Comparison of ENCODE assay signal across 23 cellular contexts in the genomic region with DNA sequence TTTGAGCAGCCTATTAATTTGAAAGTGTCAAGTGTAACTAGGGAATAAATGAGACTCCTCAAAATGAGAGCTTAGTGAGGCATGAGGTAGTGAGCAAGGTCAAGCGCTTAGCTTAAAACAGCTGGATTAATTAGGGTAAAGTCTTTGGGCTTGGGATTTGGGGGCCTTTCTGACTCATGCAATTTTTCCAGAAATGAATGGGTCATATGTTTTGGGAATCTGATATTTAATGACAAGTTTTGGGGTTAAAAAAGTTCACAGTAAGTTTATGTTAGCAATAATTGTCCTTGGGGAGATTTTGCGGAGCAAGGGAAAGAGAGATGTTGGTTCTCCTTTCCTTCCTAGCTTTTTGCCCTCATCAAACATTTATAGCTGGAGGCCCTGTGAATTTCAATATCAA.
"Had no signal": no experiment of that assay in that cellular context is flagged by ENCODE, and none has a peak within 500 bp of the region (broad histone marks: within the 10 kb centered on the region; RNA-seq: fewer than 3 reads in every experiment).

No MANE protein-coding gene starts in this region.

- H3K27ac ChIP-seq: transverse colon, vagina had no signal

- H3K9me3 ChIP-seq: mucosa of descending colon, right atrium auricular region, transverse colon, vagina had no signal

- H3K4me3 ChIP-seq: coronary artery, mucosa of descending colon, right atrium auricular region, transverse colon, vagina had no signal

- H3K27me3 ChIP-seq: right atrium auricular region, transverse colon, vagina had no signal

- ATAC-seq: activated CD4-positive, alpha-beta T cell treated with anti-CD3 and anti-CD28 coated beads for 36 hours; activated T-cell treated with anti-CD3 and anti-CD28 coated beads, Interleukin-2, amount 50 U/mL, for 4 hours; mucosa of descending colon; stimulated activated effector memory CD8-positive, alpha-beta T cell treated with anti-CD3 and anti-CD28 coated beads, Interleukin-12 subunit alpha, Interleukin-12 subunit beta, amount 100 ng/mL, for 72 hours; stimulated activated naive CD8-positive, alpha-beta T cell treated with anti-CD3 and anti-CD28 coated beads, Interleukin-15, amount 100 ng/mL, for 72 hours; WTC11 had no signal

- H3K4me1 ChIP-seq: transverse colon had no signal

- H3K36me3 ChIP-seq: right atrium auricular region, transverse colon, vagina had no signal

- FAIRE-seq: endometrium had no signal

- DNase-seq: activated CD4-positive, alpha-beta T cell treated with anti-CD3 and anti-CD28 coated beads for 36 hours; activated CD4-positive, alpha-beta T cell treated with anti-CD3 and anti-CD28 coated beads, Interleukin-2, amount 50 U/mL, for 4 hours; activated CD8-positive, alpha-beta memory T cell treated with anti-CD3 and anti-CD28 coated beads for 24 hours; activated CD8-positive, alpha-beta memory T cell treated with anti-CD3 and anti-CD28 coated beads, Interleukin-2, amount 50 U/mL, for 4 hours; activated naive CD4-positive, alpha-beta T cell treated with Interleukin-2 at 50 U/mL for 16 hours; activated naive CD8-positive, alpha-beta T cell treated with anti-CD3 and anti-CD28 coated beads for 36 hours; activated T-cell treated with anti-CD3 and anti-CD28 coated beads, Interleukin-2, amount 50 U/mL, for 4 hours; amniotic stem cell; foreskin melanocyte; glutamatergic neuron; mesendoderm; mucosa of descending colon; naive B cell; stimulated activated CD4-positive, alpha-beta T cell treated with anti-CD3 and anti-CD28 coated beads, Interleukin-2, amount 100 ng/mL, for 24 hours; stimulated activated naive CD8-positive, alpha-beta T cell treated with anti-CD3 and anti-CD28 coated beads, Interleukin-15, amount 100 ng/mL, for 72 hours; T-helper 9 cell; transverse colon had no signal
